ENCODE assay signal across 1 cellular context in genomic region chr21:23951251-23951650, GRCh38.
TF ChIP-seq lines count a peak whose summit lies in the region.

No MANE protein-coding gene starts in this region.

TF ChIP-seq in SK-N-SH, 30 proteins besides CTCF, POLR2A, EP300 and RAD21:
- TF ChIP-seq PBX3 (IDR thresholded peaks at IDR 0.05) (peak; percentile 65), TCF12 (IDR thresholded peaks at IDR 0.05) (peak; percentile 23; the same call in 1 of the 2 replicates), FOXJ3 (CRISPR knock-in tag; IDR thresholded peaks at IDR 0.05) (no peak)
